2 cellular contexts compared by ENCODE assay signal in genomic region chr12:68601767-68602166, GRCh38.
TF ChIP-seq lines count a peak whose summit lies in the region.

No MANE protein-coding gene starts in this region.

TF ChIP-seq in HEK293, 187 proteins besides CTCF, POLR2A, EP300 and RAD21:
- peak; percentile 41; the same call in 1 of the 2 replicates for TF ChIP-seq BCL6B (tag by site-specific recombination; IDR thresholded peaks at IDR 0.05)
- TF ChIP-seq ZNF76 (tag by site-specific recombination; IDR thresholded peaks at IDR 0.05; ENCODE audit: borderline replicate concordance, low read depth) = no peak
- TF ChIP-seq ZNF785 (tag by site-specific recombination; IDR thresholded peaks at IDR 0.05) = no peak

TF ChIP-seq in K562, 482 proteins besides CTCF, POLR2A, EP300 and RAD21:
- TF ChIP-seq PBX2 (CRISPR knock-in tag; IDR thresholded peaks at IDR 0.05; ENCODE audit: low read depth) = no peak
- TF ChIP-seq PBX2 (tag; conservative IDR thresholded peaks at IDR 0.05; ENCODE audit: low read depth) = peak; percentile 53; the same call in 1 of the 2 replicates
- peak; percentile 68 for TF ChIP-seq MEIS2 (IDR thresholded peaks at IDR 0.05; ENCODE audit: partially characterized antibody)
- no peak for TF ChIP-seq SMAD3 (CRISPR knock-in tag; conservative IDR thresholded peaks at IDR 0.05)
